2 cellular contexts compared by ENCODE assay signal in genomic region chr15:82999905-83000671, GRCh38.
TF ChIP-seq lines count a peak whose summit lies in the region.

No MANE protein-coding gene starts in this region.

TF ChIP-seq in HCT116, 20 proteins besides CTCF, POLR2A, EP300 and RAD21 (continued from another document):
- TF ChIP-seq POLR2AphosphoS5 (IDR thresholded peaks at IDR 0.05; ENCODE audit: low read depth, low read length) (no peak), YY1 (IDR thresholded peaks at IDR 0.05; ENCODE audit: extremely low read depth, insufficient replicate concordance, low read depth, low read length) (no peak), SRF (IDR thresholded peaks at IDR 0.05; ENCODE audit: low read depth) (no peak), ZNF274 (IDR thresholded peaks at IDR 0.05; ENCODE audit: low read depth, low read length) (no peak), EGR1 (IDR thresholded peaks at IDR 0.05; ENCODE audit: low read depth) (no peak), EZH2phosphoT487 (IDR thresholded peaks at IDR 0.05; ENCODE audit: borderline replicate concordance) (no peak), TCF7L2 (IDR thresholded peaks at IDR 0.05; ENCODE audit: borderline replicate concordance, extremely low read depth, insufficient read depth, insufficient read length) (no peak), SP1 (IDR thresholded peaks at IDR 0.05; ENCODE audit: low read depth) (no peak), ELF1 (IDR thresholded peaks at IDR 0.05; ENCODE audit: borderline replicate concordance, low read depth) (no peak)
- TF ChIP-seq, protein P1, sequence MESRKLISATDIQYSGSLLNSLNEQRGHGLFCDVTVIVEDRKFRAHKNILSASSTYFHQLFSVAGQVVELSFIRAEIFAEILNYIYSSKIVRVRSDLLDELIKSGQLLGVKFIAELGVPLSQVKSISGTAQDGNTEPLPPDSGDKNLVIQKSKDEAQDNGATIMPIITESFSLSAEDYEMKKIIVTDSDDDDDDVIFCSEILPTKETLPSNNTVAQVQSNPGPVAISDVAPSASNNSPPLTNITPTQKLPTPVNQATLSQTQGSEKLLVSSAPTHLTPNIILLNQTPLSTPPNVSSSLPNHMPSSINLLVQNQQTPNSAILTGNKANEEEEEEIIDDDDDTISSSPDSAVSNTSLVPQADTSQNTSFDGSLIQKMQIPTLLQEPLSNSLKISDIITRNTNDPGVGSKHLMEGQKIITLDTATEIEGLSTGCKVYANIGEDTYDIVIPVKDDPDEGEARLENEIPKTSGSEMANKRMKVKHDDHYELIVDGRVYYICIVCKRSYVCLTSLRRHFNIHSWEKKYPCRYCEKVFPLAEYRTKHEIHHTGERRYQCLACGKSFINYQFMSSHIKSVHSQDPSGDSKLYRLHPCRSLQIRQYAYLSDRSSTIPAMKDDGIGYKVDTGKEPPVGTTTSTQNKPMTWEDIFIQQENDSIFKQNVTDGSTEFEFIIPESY (IDR thresholded peaks at IDR 0.05; ENCODE audit: extremely low read depth, insufficient replicate concordance, low read length), result no peak

TF ChIP-seq in WTC11, 78 proteins besides CTCF, POLR2A, EP300 and RAD21 (continued from another document):
- TF ChIP-seq MXD4 (CRISPR knock-in tag; IDR thresholded peaks at IDR 0.05; ENCODE audit: borderline replicate concordance) (no peak), CREM (CRISPR knock-in tag; IDR thresholded peaks at IDR 0.05) (no peak)
- TF ChIP-seq, protein P2, sequence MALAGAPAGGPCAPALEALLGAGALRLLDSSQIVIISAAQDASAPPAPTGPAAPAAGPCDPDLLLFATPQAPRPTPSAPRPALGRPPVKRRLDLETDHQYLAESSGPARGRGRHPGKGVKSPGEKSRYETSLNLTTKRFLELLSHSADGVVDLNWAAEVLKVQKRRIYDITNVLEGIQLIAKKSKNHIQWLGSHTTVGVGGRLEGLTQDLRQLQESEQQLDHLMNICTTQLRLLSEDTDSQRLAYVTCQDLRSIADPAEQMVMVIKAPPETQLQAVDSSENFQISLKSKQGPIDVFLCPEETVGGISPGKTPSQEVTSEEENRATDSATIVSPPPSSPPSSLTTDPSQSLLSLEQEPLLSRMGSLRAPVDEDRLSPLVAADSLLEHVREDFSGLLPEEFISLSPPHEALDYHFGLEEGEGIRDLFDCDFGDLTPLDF (CRISPR knock-in tag; IDR thresholded peaks at IDR 0.05), result no peak
